1 cellular context compared by ENCODE assay signal in genomic region chr16:30377812-30378235, GRCh38.
TF ChIP-seq lines count a peak whose summit lies in the region.

No MANE protein-coding gene starts in this region.

TF ChIP-seq in HepG2, 621 proteins besides CTCF, POLR2A, EP300 and RAD21 (continued from another document and continues in another):
- no peak for TF ChIP-seq ZNF24 (IDR thresholded peaks at IDR 0.05)
- no peak for TF ChIP-seq PAF1 (CRISPR knock-in tag; IDR thresholded peaks at IDR 0.05)
- TF ChIP-seq ZNF615 (CRISPR knock-in tag; IDR thresholded peaks at IDR 0.05; ENCODE audit: borderline replicate concordance), result no peak
- no peak for TF ChIP-seq BHLHE40 (IDR thresholded peaks at IDR 0.05; ENCODE audit: low read length)
- no peak; the same call in 1 of the 2 replicates for TF ChIP-seq ZNF234 (CRISPR knock-in tag; conservative IDR thresholded peaks at IDR 0.05)
- no peak for TF ChIP-seq DNMT3B (CRISPR knock-in tag; conservative IDR thresholded peaks at IDR 0.05)
- no peak for TF ChIP-seq ZFP36L2 (CRISPR knock-in tag; IDR thresholded peaks at IDR 0.05)
- TF ChIP-seq SP4 (CRISPR knock-in tag; IDR thresholded peaks at IDR 0.05), result no peak
- TF ChIP-seq ETV6 (CRISPR knock-in tag; conservative IDR thresholded peaks at IDR 0.05), result no peak
- peak; percentile 8 for TF ChIP-seq YY1 (IDR thresholded peaks at IDR 0.05; ENCODE audit: insufficient read depth, insufficient replicate concordance, low read depth, low read length)
- peak; percentile 78 for TF ChIP-seq AGO2 (optimal IDR thresholded peaks at IDR 0.05; ENCODE audit: low read depth, low read length)
- peak; percentile 51; the same call in 1 of the 2 replicates for TF ChIP-seq ZNF747 (CRISPR knock-in tag; IDR thresholded peaks at IDR 0.05; ENCODE audit: borderline replicate concordance)
- peak; percentile 73; the same call in 1 of the 2 replicates for TF ChIP-seq ZBTB25 (CRISPR knock-in tag; IDR thresholded peaks at IDR 0.05)
- TF ChIP-seq ZNF709 (CRISPR knock-in tag; IDR thresholded peaks at IDR 0.05), result no peak
- TF ChIP-seq ZBTB2 (CRISPR knock-in tag; IDR thresholded peaks at IDR 0.05; ENCODE audit: low read depth), result 0 out of 2 replicates have a peak, but pooled peaks have one; percentile 53
- peak; percentile 9; the same call in 1 of the 2 replicates for TF ChIP-seq ZC3H4 (CRISPR knock-in tag; IDR thresholded peaks at IDR 0.05; ENCODE audit: borderline replicate concordance)
- TF ChIP-seq ZNF784 (CRISPR knock-in tag; IDR thresholded peaks at IDR 0.05; ENCODE audit: borderline replicate concordance), result no peak
- no peak for TF ChIP-seq CC2D1A (CRISPR knock-in tag; IDR thresholded peaks at IDR 0.05)
- no peak for TF ChIP-seq ADNP (CRISPR knock-in tag; IDR thresholded peaks at IDR 0.05)
- TF ChIP-seq ZNF792 (CRISPR knock-in tag; IDR thresholded peaks at IDR 0.05), result no peak; the same call in 1 of the 2 replicates
- no peak for TF ChIP-seq KDM5B (CRISPR knock-in tag; IDR thresholded peaks at IDR 0.05; ENCODE audit: borderline replicate concordance)
- peak; percentile 72; the same call in 1 of the 2 replicates for TF ChIP-seq ZNF335 (CRISPR knock-in tag; IDR thresholded peaks at IDR 0.05)
- TF ChIP-seq PHF21A (CRISPR knock-in tag; IDR thresholded peaks at IDR 0.05), result peak; percentile 90
- TF ChIP-seq ZNF138 (CRISPR knock-in tag; IDR thresholded peaks at IDR 0.05; ENCODE audit: low read depth), result 0 out of 2 replicates have a peak, but pooled peaks have one; percentile 25
- peak; percentile 12; the same call in 1 of the 2 replicates for TF ChIP-seq FOSL2 (CRISPR knock-in tag; IDR thresholded peaks at IDR 0.05)
- TF ChIP-seq MXD1 (CRISPR knock-in tag; IDR thresholded peaks at IDR 0.05), result 0 out of 2 replicates have a peak, but pooled peaks have one; percentile 21
- TF ChIP-seq BCL6 (CRISPR knock-in tag; IDR thresholded peaks at IDR 0.05), result no peak
- no peak for TF ChIP-seq NR3C1 (CRISPR knock-in tag; IDR thresholded peaks at IDR 0.05)
- no peak for TF ChIP-seq PBX2 (CRISPR knock-in tag; IDR thresholded peaks at IDR 0.05)
- no peak for TF ChIP-seq STAT5B (CRISPR knock-in tag; IDR thresholded peaks at IDR 0.05)
- peak; percentile 78; the same call in 1 of the 2 replicates for TF ChIP-seq ZNF674 (CRISPR knock-in tag; IDR thresholded peaks at IDR 0.05; ENCODE audit: low read depth)
- TF ChIP-seq TOE1 (CRISPR knock-in tag; IDR thresholded peaks at IDR 0.05), result no peak
- TF ChIP-seq HOXA5 (CRISPR knock-in tag; IDR thresholded peaks at IDR 0.05), result no peak
- TF ChIP-seq ZNF800 (CRISPR knock-in tag; IDR thresholded peaks at IDR 0.05), result no peak
- TF ChIP-seq ZNF343 (CRISPR knock-in tag; IDR thresholded peaks at IDR 0.05), result 0 out of 2 replicates have a peak, but pooled peaks have one; percentile 19
- TF ChIP-seq MAZ (IDR thresholded peaks at IDR 0.05; ENCODE audit: borderline replicate concordance, low read depth, low read length), result no peak
- TF ChIP-seq MAZ (CRISPR knock-in tag; IDR thresholded peaks at IDR 0.05; ENCODE audit: low read depth), result peak; percentile 60; the same call in 1 of the 2 replicates
- TF ChIP-seq MXD4 (CRISPR knock-in tag; IDR thresholded peaks at IDR 0.05), result no peak
- peak; percentile 62; the same call in 1 of the 2 replicates for TF ChIP-seq DRAP1 (CRISPR knock-in tag; IDR thresholded peaks at IDR 0.05)
- TF ChIP-seq ZNF230 (CRISPR knock-in tag; IDR thresholded peaks at IDR 0.05), result peak; percentile 56; the same call in 1 of the 2 replicates
- TF ChIP-seq MAX (IDR thresholded peaks at IDR 0.05), result 0 out of 2 replicates have a peak, but pooled peaks have one; percentile 48
- TF ChIP-seq ZBTB37 (CRISPR knock-in tag; IDR thresholded peaks at IDR 0.05), result no peak
- peak; percentile 13; the same call in 1 of the 2 replicates for TF ChIP-seq THAP9 (CRISPR knock-in tag; IDR thresholded peaks at IDR 0.05; ENCODE audit: borderline replicate concordance)
- TF ChIP-seq ZNF33A (CRISPR knock-in tag; IDR thresholded peaks at IDR 0.05; ENCODE audit: borderline replicate concordance), result no peak
- TF ChIP-seq SPEN (CRISPR knock-in tag; IDR thresholded peaks at IDR 0.05; ENCODE audit: low read depth), result no peak
- TF ChIP-seq BRD4 (CRISPR knock-in tag; IDR thresholded peaks at IDR 0.05), result no peak
- peak; percentile 36 for TF ChIP-seq MED8 (CRISPR knock-in tag; IDR thresholded peaks at IDR 0.05; ENCODE audit: insufficient replicate concordance)
- 0 out of 2 replicates have a peak, but pooled peaks have one; percentile 12 for TF ChIP-seq ZNF766 (CRISPR knock-in tag; IDR thresholded peaks at IDR 0.05; ENCODE audit: borderline replicate concordance)
- TF ChIP-seq ZNF777 (CRISPR knock-in tag; IDR thresholded peaks at IDR 0.05), result peak; percentile 60
- TF ChIP-seq ZNF576 (CRISPR knock-in tag; IDR thresholded peaks at IDR 0.05), result peak; percentile 77; the same call in 1 of the 2 replicates
- TF ChIP-seq ZNF253 (CRISPR knock-in tag; IDR thresholded peaks at IDR 0.05; ENCODE audit: borderline replicate concordance), result 0 out of 2 replicates have a peak, but pooled peaks have one; percentile 34
- peak; percentile 55; the same call in 1 of the 2 replicates for TF ChIP-seq ZNF431 (CRISPR knock-in tag; IDR thresholded peaks at IDR 0.05; ENCODE audit: borderline replicate concordance, low read depth)
- 0 out of 2 replicates have a peak, but pooled peaks have one; percentile 21 for TF ChIP-seq ZNF275 (CRISPR knock-in tag; IDR thresholded peaks at IDR 0.05; ENCODE audit: borderline replicate concordance)
- TF ChIP-seq NPAS2 (CRISPR knock-in tag; IDR thresholded peaks at IDR 0.05; ENCODE audit: borderline replicate concordance), result no peak
- 0 out of 2 replicates have a peak, but pooled peaks have one; percentile 15 for TF ChIP-seq ZNF546 (CRISPR knock-in tag; conservative IDR thresholded peaks at IDR 0.05)
- no peak for TF ChIP-seq RBM22 (optimal IDR thresholded peaks at IDR 0.05; ENCODE audit: low read length)
- TF ChIP-seq ATF1 (CRISPR knock-in tag; IDR thresholded peaks at IDR 0.05), result peak; percentile 68; the same call in 1 of the 2 replicates
- TF ChIP-seq ZBTB38 (CRISPR knock-in tag; IDR thresholded peaks at IDR 0.05), result peak; percentile 43; the same call in 1 of the 2 replicates
